24 cellular contexts compared by ENCODE assay signal in the genomic region with DNA sequence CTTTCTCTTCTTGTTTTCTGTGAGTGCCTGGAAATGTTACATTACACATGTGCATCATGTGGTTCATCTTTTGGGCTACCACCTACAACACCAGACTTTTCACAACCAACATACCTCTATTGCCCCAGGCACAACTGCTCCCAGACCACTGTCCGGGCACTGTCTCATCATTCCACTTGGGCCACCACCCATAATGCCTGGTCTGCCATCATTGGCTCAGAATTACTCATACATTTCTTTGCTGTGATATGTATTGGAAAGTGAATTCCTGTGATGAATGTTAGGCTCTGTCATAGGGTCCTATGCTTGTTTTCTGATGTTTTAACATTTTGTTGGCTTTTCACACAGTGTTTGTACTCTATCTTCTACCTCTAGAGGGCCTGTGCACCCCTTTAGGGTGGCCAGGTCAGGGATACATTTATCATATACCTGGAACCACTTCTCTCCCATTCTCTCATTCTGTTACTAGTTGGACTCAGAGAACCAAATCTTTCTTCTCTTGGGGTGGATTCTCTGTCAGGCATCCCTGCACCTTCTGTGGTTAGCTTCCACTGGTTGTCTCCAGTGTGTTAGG.
A peak's percentile ranks its signal among the peaks of the same experiment; 100 is the strongest.
DNase-seq lines count a peak whose midpoint lies in the region; ATAC-seq and TF ChIP-seq lines count a peak whose summit lies in the region.
"Had no signal": no experiment of that assay in that cellular context is flagged by ENCODE, and none has a peak within 500 bp of the region (broad histone marks: within the 10 kb centered on the region; RNA-seq: fewer than 3 reads in every experiment).

No MANE protein-coding gene starts in this region.

- no peaks in the 10 kb centered on the region; the same call in 2 of the 3 replicates for H3K36me3 Mint-ChIP-seq in GM23338 (ENCODE audit: low read depth)
- H3K36me3 Mint-ChIP-seq: activated naive CD4-positive, alpha-beta T cell treated with anti-CD3 and anti-CD28 coated beads, Interleukin-2, amount 50 U/mL, for 24 hours; CD4-positive, CD25-positive, alpha-beta regulatory T cell; memory B cell had no signal

- DNase-seq in GM23338 (ENCODE audit: low spot score) (peak; percentile 22), brain microvascular endothelial cell (peak; percentile 23), kidney tubule cell (ENCODE audit: low spot score) (peak; percentile 23), ecto neural progenitor cell (ENCODE audit: low spot score) (no peak)
- no peak for DNase-seq in activated CD8-positive, alpha-beta memory T cell treated with anti-CD3 and anti-CD28 coated beads, Interleukin-2, amount 50 U/mL, for 48 hours
- DNase-seq in activated CD4-positive, alpha-beta T cell treated with anti-CD3 and anti-CD28 coated beads for 48 hours, result no peak
- DNase-seq: activated B cell treated with CpG ODN at 0.5 μM for 24 hours; activated CD8-positive, alpha-beta T cell treated with anti-CD3 and anti-CD28 coated beads, Interleukin-2, amount 10 ng/mL, durations not matched to agents 7 days and 5 days; activated T-cell treated with anti-CD3 and anti-CD28 coated beads, Interleukin-2, amount 50 U/mL, for 48 hours; CD4-positive, CD25-positive, alpha-beta regulatory T cell; colonic mucosa; glutamatergic neuron; naive thymus-derived CD8-positive, alpha-beta T cell; NCI-H1092 treated with DMSO at 0.1 percent for 48 hours; NCI-H2081 treated with DMSO at 0.1 percent for 48 hours; NCI-H510A treated with DMSO at 0.1 percent for 48 hours; SHP77 treated with DMSO at 0.1 percent for 48 hours; spleen had no signal

- H3K4me1 ChIP-seq in ACC112 (ENCODE audit: control insufficient read depth, insufficient read depth, low read length, unreplicated experiment) (peaks cover 16% of the 10 kb centered on the region), GM23338 (ENCODE audit: insufficient read depth) (no peaks in the 10 kb centered on the region)
- H3K4me1 ChIP-seq: A549, colonic mucosa, spleen had no signal

- in situ Hi-C loops in brain microvascular endothelial cell (cut with HindIII; ENCODE audit: low pct_ligation_motif_present, low sequenced_read_pairs), result no loop called here

- H3K27ac ChIP-seq in ACC112 (ENCODE audit: low read depth, low read length), result peak overlapping the region; percentile 71
- no peak overlapping the region for H3K27ac ChIP-seq in GM23338 (ENCODE audit: low read depth)
- H3K27ac ChIP-seq in brain microvascular endothelial cell, result no peak overlapping the region
- H3K27ac ChIP-seq: A549, colonic mucosa had no signal

- H2AFZ ChIP-seq in ACC112 (ENCODE audit: low read length, unreplicated experiment) (no peak overlapping the region), GM23338 (no peak overlapping the region)

- H3K9me3 Mint-ChIP-seq in GM23338, result peaks cover 4% of the 10 kb centered on the region; the same call in 2 of the 3 replicates
- H3K9me3 Mint-ChIP-seq: activated naive CD4-positive, alpha-beta T cell treated with anti-CD3 and anti-CD28 coated beads, Interleukin-2, amount 50 U/mL, for 24 hours; T-helper 1 cell treated with Interleukin-12 subunit alpha and Interleukin-12 subunit beta and Interleukin-4 antibody, amounts not matched to agents 30 μg/mL and 1 μg/mL, for 36 hours had no signal

- no peaks in the 10 kb centered on the region; the same call in 1 of the 2 replicates for H3K9me2 ChIP-seq in GM23338 (ENCODE audit: insufficient read depth)

- no peak overlapping the region for H3K4me2 ChIP-seq in GM23338
- H3K4me2 ChIP-seq: A549 had no signal

- ATAC-seq in GM23338, result peak; percentile 57
- no peak for ATAC-seq in HG02571 (IDR thresholded peaks at IDR 0.05; ENCODE audit: unreplicated experiment)
- ATAC-seq: A549; activated CD8-positive, alpha-beta T cell treated with anti-CD3 and anti-CD28 coated beads, Interleukin-2, amount 10 ng/mL, durations not matched to agents 7 days and 5 days; naive thymus-derived CD8-positive, alpha-beta T cell had no signal

- peaks cover 3% of the 10 kb centered on the region; the same call in 1 of the 2 replicates for H4K20me1 ChIP-seq in GM23338 (replicated peaks; ENCODE audit: insufficient read depth)

- H3K27me3 ChIP-seq in ACC112 (ENCODE audit: insufficient read depth, low read length) (no peaks in the 10 kb centered on the region), GM23338 (ENCODE audit: insufficient read depth) (no peaks in the 10 kb centered on the region), brain microvascular endothelial cell (replicated peaks) (no peaks in the 10 kb centered on the region)
- H3K27me3 ChIP-seq: colonic mucosa, spleen had no signal

- H3K4me3 ChIP-seq in ACC112 (ENCODE audit: low read depth, low read length) (no peak overlapping the region), GM23338 (no peak overlapping the region), brain microvascular endothelial cell (ENCODE audit: low read depth, low read length) (no peak overlapping the region)
- H3K4me3 ChIP-seq: A549, colonic mucosa, spleen had no signal

- H3F3A ChIP-seq in GM23338 (replicated peaks; ENCODE audit: low read depth), result no peaks in the 10 kb centered on the region

- H3K36me3 ChIP-seq in ACC112 (ENCODE audit: insufficient read depth, low read length), result no peaks in the 10 kb centered on the region
- no peaks in the 10 kb centered on the region for H3K36me3 ChIP-seq in GM23338 (ENCODE audit: insufficient read depth)
- no peaks in the 10 kb centered on the region for H3K36me3 ChIP-seq in brain microvascular endothelial cell (replicated peaks)
- H3K36me3 ChIP-seq: colonic mucosa, spleen had no signal

- H3K27ac Mint-ChIP-seq in GM23338, result no peak overlapping the region
- H3K27ac Mint-ChIP-seq: activated B cell treated with CpG ODN at 0.5 μM for 24 hours; activated CD8-positive, alpha-beta T cell treated with anti-CD3 and anti-CD28 coated beads, Interleukin-2, amount 10 ng/mL, durations not matched to agents 7 days and 5 days; activated naive CD4-positive, alpha-beta T cell treated with anti-CD3 and anti-CD28 coated beads, Interleukin-2, amount 50 U/mL, for 24 hours; CD4-positive, CD25-positive, alpha-beta regulatory T cell; memory B cell; naive thymus-derived CD8-positive, alpha-beta T cell; T-helper 1 cell treated with Interleukin-12 subunit alpha and Interleukin-12 subunit beta and Interleukin-4 antibody, amounts not matched to agents 30 μg/mL and 1 μg/mL, for 36 hours had no signal

- H3K4me3 Mint-ChIP-seq in GM23338, result no peak overlapping the region
- H3K4me3 Mint-ChIP-seq: activated B cell treated with CpG ODN at 0.5 μM for 24 hours; activated CD8-positive, alpha-beta T cell treated with anti-CD3 and anti-CD28 coated beads, Interleukin-2, amount 10 ng/mL, durations not matched to agents 7 days and 5 days; activated naive CD4-positive, alpha-beta T cell treated with anti-CD3 and anti-CD28 coated beads, Interleukin-2, amount 50 U/mL, for 24 hours; CD4-positive, CD25-positive, alpha-beta regulatory T cell; memory B cell; naive thymus-derived CD8-positive, alpha-beta T cell; T-helper 1 cell treated with Interleukin-12 subunit alpha and Interleukin-12 subunit beta and Interleukin-4 antibody, amounts not matched to agents 30 μg/mL and 1 μg/mL, for 36 hours had no signal

- no peaks in the 10 kb centered on the region for H3K27me3 Mint-ChIP-seq in GM23338 (ENCODE audit: insufficient read depth, low read depth, poor library complexity)

- TF ChIP-seq CTCF in GM23338 (conservative IDR thresholded peaks at IDR 0.05; ENCODE audit: low read depth in 2 of 2) (peak; percentile 42 to 46), brain microvascular endothelial cell (IDR thresholded peaks at IDR 0.05; ENCODE audit: low read depth, low read length, missing control alignments) (no peak)

- H3K79me2 ChIP-seq in ACC112 (ENCODE audit: control insufficient read depth, insufficient read depth, low read length, unreplicated experiment) (no peaks in the 10 kb centered on the region), GM23338 (replicated peaks; ENCODE audit: insufficient read depth) (no peaks in the 10 kb centered on the region)

- H3K4me1 Mint-ChIP-seq in GM23338, result no peaks in the 10 kb centered on the region
- H3K4me1 Mint-ChIP-seq: activated B cell treated with CpG ODN at 0.5 μM for 24 hours; activated naive CD4-positive, alpha-beta T cell treated with anti-CD3 and anti-CD28 coated beads, Interleukin-2, amount 50 U/mL, for 24 hours; CD4-positive, CD25-positive, alpha-beta regulatory T cell; memory B cell; naive thymus-derived CD8-positive, alpha-beta T cell had no signal

TF ChIP-seq in GM23338, 12 proteins besides CTCF, POLR2A, EP300 and RAD21 (continues in another document):
- TF ChIP-seq, protein P1, sequence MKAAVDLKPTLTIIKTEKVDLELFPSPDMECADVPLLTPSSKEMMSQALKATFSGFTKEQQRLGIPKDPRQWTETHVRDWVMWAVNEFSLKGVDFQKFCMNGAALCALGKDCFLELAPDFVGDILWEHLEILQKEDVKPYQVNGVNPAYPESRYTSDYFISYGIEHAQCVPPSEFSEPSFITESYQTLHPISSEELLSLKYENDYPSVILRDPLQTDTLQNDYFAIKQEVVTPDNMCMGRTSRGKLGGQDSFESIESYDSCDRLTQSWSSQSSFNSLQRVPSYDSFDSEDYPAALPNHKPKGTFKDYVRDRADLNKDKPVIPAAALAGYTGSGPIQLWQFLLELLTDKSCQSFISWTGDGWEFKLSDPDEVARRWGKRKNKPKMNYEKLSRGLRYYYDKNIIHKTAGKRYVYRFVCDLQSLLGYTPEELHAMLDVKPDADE (IDR thresholded peaks at IDR 0.05), result no peak
- TF ChIP-seq NANOG (IDR thresholded peaks at IDR 0.05; ENCODE audit: borderline replicate concordance) (no peak), EZH2phosphoT487 (IDR thresholded peaks at IDR 0.05; ENCODE audit: unreplicated experiment) (no peak), STAT1 (IDR thresholded peaks at IDR 0.05; ENCODE audit: unreplicated experiment) (no peak), POLR2AphosphoS5 (IDR thresholded peaks at IDR 0.05; ENCODE audit: low read depth) (no peak), CREB1 (CRISPR knock-in tag; IDR thresholded peaks at IDR 0.05; ENCODE audit: low read depth) (no peak)

Comparison
In these comparisons a context has a peak if more than half of its experiments do, and no peak if none do; other contexts are left out.
1. DNase-seq: peak in GM23338 (single experiment), brain microvascular endothelial cell (single experiment) and kidney tubule cell (single experiment); none in activated CD8-positive, alpha-beta memory T cell treated with anti-CD3 and anti-CD28 coated beads, Interleukin-2, amount 50 U/mL, for 48 hours (single experiment), activated CD4-positive, alpha-beta T cell treated with anti-CD3 and anti-CD28 coated beads for 48 hours (single experiment) and ecto neural progenitor cell (single experiment).